1 cellular context compared by ENCODE assay signal in the genomic region with DNA sequence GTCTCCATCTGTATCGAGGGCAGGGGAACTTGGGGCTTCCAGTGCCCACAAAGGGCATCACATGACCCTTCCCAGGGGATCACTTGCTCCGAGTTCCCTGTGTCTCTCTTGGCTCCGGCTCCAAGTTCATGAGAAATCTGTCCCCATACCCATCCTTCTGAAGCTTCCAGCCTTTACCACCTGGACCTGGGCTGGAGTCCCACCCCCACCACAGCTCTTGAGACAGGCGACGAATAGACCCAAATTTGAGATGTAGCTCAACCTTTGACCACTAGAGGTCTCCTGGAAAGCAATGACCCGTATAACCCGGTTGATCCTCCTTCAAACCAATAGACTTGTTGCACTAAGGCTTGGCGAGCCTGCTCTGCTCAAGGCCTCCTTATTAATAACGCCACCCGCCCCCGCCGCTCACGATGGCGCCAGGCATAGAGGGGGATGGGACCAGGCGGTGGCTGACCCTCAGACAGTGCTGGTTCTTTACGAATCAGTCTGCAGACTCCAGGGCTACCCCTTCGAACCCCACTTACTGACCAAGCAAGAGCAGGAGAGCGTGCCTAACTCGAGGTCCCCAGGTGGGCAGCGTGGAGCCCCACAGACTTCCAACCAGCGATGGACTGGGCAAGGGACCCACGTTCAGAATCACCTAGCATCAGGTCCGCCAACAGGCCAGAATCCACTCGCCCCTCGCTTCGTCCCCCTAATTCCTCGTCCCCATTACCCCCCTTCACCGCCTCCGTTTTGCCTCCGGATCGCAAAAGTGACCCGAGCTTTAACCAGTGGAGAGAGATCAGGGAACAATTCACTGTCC.
A peak's percentile ranks its signal among the peaks of the same experiment; 100 is the strongest.
TF ChIP-seq lines count a peak whose summit lies in the region.

No MANE protein-coding gene starts in this region.

TF ChIP-seq in K562, 482 proteins besides CTCF, POLR2A, EP300 and RAD21 (continued from another document):
- TF ChIP-seq ZFP36 (IDR thresholded peaks at IDR 0.05; ENCODE audit: low read depth, low read length, partially characterized antibody) = no peak
- TF ChIP-seq ZNF785 (CRISPR knock-in tag; IDR thresholded peaks at IDR 0.05) = no peak
- TF ChIP-seq HIVEP1 (CRISPR knock-in tag; IDR thresholded peaks at IDR 0.05) = no peak
- TF ChIP-seq, protein P1, sequence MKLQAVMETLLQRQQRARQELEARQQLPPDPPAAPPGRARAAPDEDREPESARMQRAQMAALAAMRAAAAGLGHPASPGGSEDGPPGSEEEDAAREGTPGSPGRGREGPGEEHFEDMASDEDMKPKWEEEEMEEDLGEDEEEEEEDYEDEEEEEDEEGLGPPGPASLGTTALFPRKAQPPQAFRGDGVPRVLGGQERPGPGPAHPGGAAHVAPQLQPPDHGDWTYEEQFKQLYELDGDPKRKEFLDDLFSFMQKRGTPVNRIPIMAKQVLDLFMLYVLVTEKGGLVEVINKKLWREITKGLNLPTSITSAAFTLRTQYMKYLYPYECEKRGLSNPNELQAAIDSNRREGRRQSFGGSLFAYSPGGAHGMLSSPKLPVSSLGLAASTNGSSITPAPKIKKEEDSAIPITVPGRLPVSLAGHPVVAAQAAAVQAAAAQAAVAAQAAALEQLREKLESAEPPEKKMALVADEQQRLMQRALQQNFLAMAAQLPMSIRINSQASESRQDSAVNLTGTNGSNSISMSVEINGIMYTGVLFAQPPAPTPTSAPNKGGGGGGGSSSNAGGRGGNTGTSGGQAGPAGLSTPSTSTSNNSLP (IDR thresholded peaks at IDR 0.05; ENCODE audit: borderline replicate concordance, low read depth, low read length) = 0 out of 2 replicates have a peak, but pooled peaks have one; percentile 25
- no peak for TF ChIP-seq FOXJ2 (tag; IDR thresholded peaks at IDR 0.05)
- no peak for TF ChIP-seq ZNF146 (CRISPR knock-in tag; IDR thresholded peaks at IDR 0.05; ENCODE audit: unreplicated experiment)
- TF ChIP-seq, protein P2, sequence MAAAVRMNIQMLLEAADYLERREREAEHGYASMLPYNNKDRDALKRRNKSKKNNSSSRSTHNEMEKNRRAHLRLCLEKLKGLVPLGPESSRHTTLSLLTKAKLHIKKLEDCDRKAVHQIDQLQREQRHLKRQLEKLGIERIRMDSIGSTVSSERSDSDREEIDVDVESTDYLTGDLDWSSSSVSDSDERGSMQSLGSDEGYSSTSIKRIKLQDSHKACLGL (CRISPR knock-in tag; IDR thresholded peaks at IDR 0.05; ENCODE audit: borderline replicate concordance, poor library complexity, severe bottlenecking) = no peak
- TF ChIP-seq ATF7 (IDR thresholded peaks at IDR 0.05) = peak; percentile 73
- no peak; the same call in 1 of the 2 replicates for TF ChIP-seq L3MBTL2 (IDR thresholded peaks at IDR 0.05)
- no peak for TF ChIP-seq COPS2 (conservative IDR thresholded peaks at IDR 0.05)
- TF ChIP-seq HNRNPK (IDR thresholded peaks at IDR 0.05; ENCODE audit: low read depth, low read length, poor library complexity, severe bottlenecking) = no peak
- no peak for TF ChIP-seq SMAD4 (CRISPR knock-in tag; conservative IDR thresholded peaks at IDR 0.05)
TF ChIP-seq in K562: peak in this region for 28.
